In the genomic region with DNA sequence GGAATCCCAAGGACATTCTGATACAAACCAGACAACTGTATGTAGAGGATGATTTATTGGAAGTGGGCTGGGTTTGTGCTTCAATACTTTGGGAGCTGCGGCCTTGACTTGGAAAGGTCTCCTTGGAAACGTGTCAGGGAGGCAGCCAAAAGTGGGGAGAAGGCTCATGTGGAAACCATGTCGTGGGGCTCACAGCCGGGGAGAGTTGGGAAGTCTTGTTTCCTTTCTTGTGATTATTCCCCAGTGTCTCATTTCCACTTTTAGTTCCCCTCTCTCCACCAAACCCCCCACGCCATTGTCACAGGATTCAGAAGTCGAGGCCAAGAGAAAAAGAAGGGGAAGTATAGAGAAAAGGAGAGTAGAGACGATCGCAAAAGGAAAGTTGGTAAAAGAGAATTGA, we compare ENCODE assay signal across 14 cellular contexts.
"Had no signal": no experiment of that assay in that cellular context is flagged by ENCODE, and none has a peak within 500 bp of the region (broad histone marks: within the 10 kb centered on the region; RNA-seq: fewer than 3 reads in every experiment).

No MANE protein-coding gene starts in this region.

- H3K27me3 Mint-ChIP-seq: central memory CD8-positive, alpha-beta T cell; memory B cell; stimulated activated naive CD8-positive, alpha-beta T cell treated with anti-CD3 and anti-CD28 coated beads, Interleukin-15, Interleukin-2, amounts not matched to agents 100 ng/mL and 50 ng/mL, for 24 hours had no signal

- ATAC-seq: esophagus mucosa, gastrocnemius medialis, left lobe of liver, psoas muscle had no signal

- H3K27ac Mint-ChIP-seq: memory B cell; nephron; stimulated activated naive CD8-positive, alpha-beta T cell treated with anti-CD3 and anti-CD28 coated beads, Interleukin-15, Interleukin-2, amounts not matched to agents 100 ng/mL and 50 ng/mL, for 24 hours had no signal

- H3K9me3 Mint-ChIP-seq: central memory CD8-positive, alpha-beta T cell; memory B cell; nephron had no signal

- DNase-seq: cortex of kidney; effector memory CD4-positive, alpha-beta T cell; gastrocnemius medialis; islet precursor cell; midbrain; occipital lobe; psoas muscle; stimulated activated CD4-positive, alpha-beta T cell treated with anti-CD3 and anti-CD28 coated beads, Interleukin-2, amount 100 ng/mL, for 48 hours had no signal

- H3K4me3 Mint-ChIP-seq: central memory CD8-positive, alpha-beta T cell; memory B cell; nephron; stimulated activated naive CD8-positive, alpha-beta T cell treated with anti-CD3 and anti-CD28 coated beads, Interleukin-15, Interleukin-2, amounts not matched to agents 100 ng/mL and 50 ng/mL, for 24 hours had no signal

- H3K36me3 Mint-ChIP-seq: memory B cell had no signal

- H3K4me1 Mint-ChIP-seq: central memory CD8-positive, alpha-beta T cell; nephron had no signal
